ENCODE assay signal across 8 cellular contexts in the genomic region with DNA sequence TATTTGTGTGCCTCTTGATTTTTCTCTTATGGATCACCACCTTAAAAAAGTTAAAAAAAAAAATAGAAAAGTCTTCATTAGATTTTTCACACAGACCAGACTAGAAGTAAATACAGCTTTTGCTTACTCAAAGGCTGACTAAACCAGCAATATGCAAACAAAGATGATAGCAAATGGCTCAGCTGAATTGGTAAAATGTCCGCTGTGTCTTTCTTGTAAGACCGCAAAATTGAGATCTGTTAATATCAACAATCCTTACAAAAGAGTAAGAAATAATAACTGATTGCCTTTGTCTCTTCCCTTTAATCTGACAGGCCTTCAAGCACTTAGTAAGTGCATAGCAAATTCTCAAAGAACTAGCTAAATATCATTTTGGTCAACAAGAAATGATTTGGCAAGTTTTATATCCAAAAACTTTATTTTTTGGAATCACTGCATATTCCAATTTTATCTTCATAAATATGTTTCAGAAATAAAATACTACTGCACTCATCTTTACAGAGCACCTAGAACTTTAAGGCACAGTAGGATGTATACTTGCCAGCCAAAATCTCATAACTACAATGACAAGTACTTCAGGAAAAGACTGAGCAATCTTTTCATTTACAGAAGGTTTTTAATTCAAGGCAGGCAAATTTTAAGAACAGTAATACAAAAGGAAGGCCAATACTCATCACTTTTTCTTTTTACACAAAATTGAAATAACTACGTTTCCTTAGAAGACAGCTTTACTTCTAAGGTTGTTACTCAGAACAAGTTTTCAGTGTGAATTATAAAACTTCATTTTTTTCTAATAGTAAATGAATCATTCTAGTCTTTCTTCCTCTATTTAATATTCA. TPM values are rescaled to one million over a fixed set of nuclear protein-coding genes. Genes with fewer than 3 reads are reported as not detected.
DNase-seq lines count a peak whose midpoint lies in the region; ATAC-seq, FAIRE-seq and TF ChIP-seq lines count a peak whose summit lies in the region.

No MANE protein-coding gene starts in this region.

- H4K20me1 ChIP-seq in KMS-11 (ENCODE audit: insufficient read depth) (no peaks in the 10 kb centered on the region), GM12878 (ENCODE audit: control insufficient read depth, insufficient read depth) (no peaks in the 10 kb centered on the region)

- TF ChIP-seq RAD21 in GM12878 (IDR thresholded peaks at IDR 0.05; ENCODE audit: insufficient read depth, low read depth, low read length), result no peak

- H3K27ac Mint-ChIP-seq in CD4-positive, alpha-beta T cell, result peak overlapping the region; percentile 94
- peak overlapping the region; percentile 89 to 99 (median 98) for H3K27ac Mint-ChIP-seq in naive B cell

- intact Hi-C loops in CD4-positive, alpha-beta T cell (cut with DNase I, micrococcal nuclease), result loop anchor here (2.0 to 10.0 kb wide), 5 partner anchors 13 to 1257 kb away; a partner anchor contains a TSS
- intact Hi-C loops in GM12878 (cut with micrococcal nuclease; ENCODE audit: unreplicated experiment), result loop anchor here (2.0 to 5.0 kb wide), 5 partner anchors 13 to 43 kb away; a partner anchor contains a TSS

- H3K4me2 ChIP-seq in KMS-11, result peak overlapping the region; percentile 85
- peak overlapping the region; percentile 26 for H3K4me2 ChIP-seq in GM12878 (ENCODE audit: control insufficient read depth, insufficient read depth)

- CTCF ChIA-PET in CD4-positive, alpha-beta T cell (lab: Charles Lee), result interaction anchor here (0.8 to 4.4 kb wide), 8 partner anchors 9 to 43 kb away, joined by 3 to 29 read pairs (median 8); no protein-coding TSS in a partner anchor
- CTCF ChIA-PET in GM12878 (lab: Yijun Ruan, JAX), result interaction anchor here (0.8 to 10.8 kb wide), 8 partner anchors 12 to 49 kb away, joined by 4 to 129 read pairs (median 12); a partner anchor contains a TSS

- FAIRE-seq in GM12878 (lab: Jason Lieb, UNC) (no peak), HTR-8/SVneo (lab: Jason Lieb, UNC) (no peak)

- DNase-seq in CD4-positive, alpha-beta T cell, result no peak
- DNase-seq in GM12878 (ENCODE audit: low read depth, low spot score) (no peak), naive B cell (no peak), DMS 273 treated with DMSO at 0.1 percent for 48 hours (lab: John Stamatoyannopoulos, UW) (no peak), HTR-8/SVneo (ENCODE audit: insufficient read length, low spot score) (no peak)
- DNase-seq in activated CD4-positive, alpha-beta T cell treated with anti-CD3 and anti-CD28 coated beads, Interleukin-2, amount 50 U/mL, for 48 hours, result no peak

- SMC1A ChIA-PET in GM12878 (lab: Charles Lee; ENCODE audit: uncharacterized antibody, unreplicated experiment), result interaction anchor here (0.9 to 18.2 kb wide), 11 partner anchors 10 to 57 kb away, joined by 3 to 308 read pairs (median 14); no protein-coding TSS in a partner anchor

- no peaks in the 10 kb centered on the region for H3K27me3 Mint-ChIP-seq in CD4-positive, alpha-beta T cell
- no peaks in the 10 kb centered on the region for H3K27me3 Mint-ChIP-seq in naive B cell

- no peak overlapping the region for H2AFZ ChIP-seq in KMS-11 (ENCODE audit: low read depth)
- H2AFZ ChIP-seq in GM12878 (ENCODE audit: control insufficient read depth, low read depth, low read length), result no peak overlapping the region

- POLR2A ChIA-PET in CD4-positive, alpha-beta T cell (lab: Charles Lee), result interaction anchor here (0.6 to 9.3 kb wide), 22 partner anchors 11 to 1254 kb away, joined by 3 to 152 read pairs (median 6); a partner anchor contains a TSS
- POLR2A ChIA-PET in GM12878 (lab: Charles Lee), result interaction anchor here (0.9 to 3.8 kb wide), 10 partner anchors 9 to 50 kb away, joined by 4 to 25 read pairs (median 8); a partner anchor contains a TSS

- in situ Hi-C loops in GM12878 (cut with MboI), result no loop called here

- TF ChIP-seq CTCF in CD4-positive, alpha-beta T cell (IDR thresholded peaks at IDR 0.05), result no peak
- TF ChIP-seq CTCF in KMS-11 (conservative IDR thresholded peaks at IDR 0.05; ENCODE audit: low read depth, low read length) (no peak), GM12878 (IDR thresholded peaks at IDR 0.05 in 2 of 3, conservative IDR thresholded peaks at IDR 0.05 in 1 of 3; ENCODE audit: control insufficient read depth in 2 of 3, extremely low read depth in 1 of 3, insufficient read depth in 1 of 3, low read depth in 3 of 3, low read length in 3 of 3) (no peak)

- H3K4me1 ChIP-seq in KMS-11 (ENCODE audit: low read depth, poor library complexity, severe bottlenecking), result peaks cover 53% of the 10 kb centered on the region
- H3K4me1 ChIP-seq in GM12878 (ENCODE audit: control insufficient read depth, insufficient read depth, low read length), result peaks cover 7% of the 10 kb centered on the region

- WGBS in GM12878 (ENCODE audit: insufficient coverage, insufficient replicate concordance, low lambda C conversion rate, missing lambda C conversion rate), result 3% methylated on average over 3 of the region's 3 CpGs

- H3K36me3 Mint-ChIP-seq in CD4-positive, alpha-beta T cell (ENCODE audit: low read depth), result peaks cover 39% of the 10 kb centered on the region
- peaks cover 0 to 4% of the 10 kb centered on the region in 2 donors for H3K36me3 Mint-ChIP-seq in naive B cell

- H3K4me1 Mint-ChIP-seq in CD4-positive, alpha-beta T cell (ENCODE audit: low read depth), result peaks cover 53% of the 10 kb centered on the region
- peaks cover 42 to 48% (median 43%) of the 10 kb centered on the region in 3 donors for H3K4me1 Mint-ChIP-seq in naive B cell

- BruUV-seq in GM12878 (replicated peaks; lab: Mats Ljungman, UMichigan), result TSS peak; percentile 96

- H3K4me3 ChIP-seq in KMS-11 (IDR thresholded peaks at IDR 0.05; ENCODE audit: insufficient read depth, low read depth, low read length) (no peak overlapping the region), GM12878 (peak overlapping the region; percentile 90)

- no peaks in the 10 kb centered on the region for H3K9me3 ChIP-seq in CD4-positive, alpha-beta T cell (ENCODE audit: control insufficient read depth, low read length)
- H3K9me3 ChIP-seq in GM12878 (replicated peaks; ENCODE audit: control insufficient read depth, insufficient read depth, low read length), result no peaks in the 10 kb centered on the region

- ATAC-seq in CD4-positive, alpha-beta T cell (ENCODE audit: poor library complexity), result no peak
- ATAC-seq in GM12878 (peak; percentile 14), naive B cell (ENCODE audit: low read depth in 2 of 2) (no peak), HG03439 (IDR thresholded peaks at IDR 0.05; ENCODE audit: unreplicated experiment) (no peak)

- peak overlapping the region; percentile 94 for H3K4me3 Mint-ChIP-seq in CD4-positive, alpha-beta T cell
- peak overlapping the region; percentile 89 to 97 (median 92) for H3K4me3 Mint-ChIP-seq in naive B cell

- H3K9me3 Mint-ChIP-seq in CD4-positive, alpha-beta T cell, result no peaks in the 10 kb centered on the region
- no peaks in the 10 kb centered on the region for H3K9me3 Mint-ChIP-seq in naive B cell

- TF ChIP-seq EP300 in GM12878 (IDR thresholded peaks at IDR 0.05; ENCODE audit: borderline replicate concordance in 1 of 2, control insufficient read depth in 1 of 2, low read depth in 2 of 2, low read length in 2 of 2), result no peak

- peak overlapping the region; percentile 58 for H3K27ac ChIP-seq in CD4-positive, alpha-beta T cell (ENCODE audit: low read depth, low read length)
- H3K27ac ChIP-seq in KMS-11 (peak overlapping the region; percentile 97), GM12878 (ENCODE audit: control insufficient read depth, insufficient read depth) (peak overlapping the region; percentile 100)

- TF ChIP-seq POLR2A in GM12878 (IDR thresholded peaks at IDR 0.05; ENCODE audit: low read depth, low read length), result no peak

- RAD21 ChIA-PET in GM12878 (lab: Charles Lee; ENCODE audit: unreplicated experiment), result interaction anchor here (0.7 to 6.2 kb wide), 16 partner anchors 11 to 199 kb away, joined by 3 to 61 read pairs (median 8); no protein-coding TSS in a partner anchor

- H3K27me3 ChIP-seq in CD4-positive, alpha-beta T cell (ENCODE audit: control insufficient read depth, insufficient read depth, low read length), result no peaks in the 10 kb centered on the region
- H3K27me3 ChIP-seq in KMS-11 (ENCODE audit: insufficient read depth, low read depth), result no peaks in the 10 kb centered on the region
- no peaks in the 10 kb centered on the region for H3K27me3 ChIP-seq in GM12878 (replicated peaks in 1 of 2; ENCODE audit: control insufficient read depth in 2 of 2, insufficient read depth in 2 of 2, low read length in 1 of 2)

- no peaks in the 10 kb centered on the region for H3K36me3 ChIP-seq in KMS-11 (ENCODE audit: insufficient read depth)
- no peaks in the 10 kb centered on the region for H3K36me3 ChIP-seq in GM12878 (ENCODE audit: control insufficient read depth in 2 of 2, insufficient read depth in 2 of 2, low read length in 1 of 2)

- H3K79me2 ChIP-seq in KMS-11 (ENCODE audit: insufficient read depth, low read depth), result peaks cover 94% of the 10 kb centered on the region
- H3K79me2 ChIP-seq in GM12878 (ENCODE audit: control insufficient read depth, insufficient read depth, low read length), result peaks cover 80% of the 10 kb centered on the region

- peak overlapping the region; percentile 96 for H3K9ac ChIP-seq in KMS-11
- H3K9ac ChIP-seq in GM12878 (ENCODE audit: control insufficient read depth, insufficient read depth, low read length), result peak overlapping the region; percentile 86

RNA-seq across cellular contexts. Expression of a gene that starts 1.2 kb away (rescaled TPM):
- 100 to 1,000 TPM; 354 to 358 TPM for total RNA-seq in CD4-positive, alpha-beta T cell
- 78.0 and 86.2 TPM in 2 replicates for total RNA-seq in GM12878 (2013; cell fraction: nucleolus; rRNA removed)
- total RNA-seq in GM12878 (2014; rRNA removed) (45.7 and 49.2 TPM in 2 replicates), GM12878 (2014; rRNA removed; fragmentation: Illumina TruSeq; extraction: Trizol) (55.1 and 59.4 TPM in 2 replicates), GM12878 (2021) (70.5 and 74.2 TPM in 2 replicates)
- polyA plus RNA-seq in GM12878 (2011; ENCODE audit: low read depth), result 22.7 TPM
- polyA plus RNA-seq in GM12878 (2011; rRNA removed) (83.5 and 97.6 TPM in 2 replicates), GM12878 (2014; fragmentation: Illumina TruSeq; extraction: Trizol) (91.6 and 118 TPM in 2 replicates), GM12878 (2014; fragmentation: Nextera tagmentation; extraction: Ambion mirVana) (10 to 100 TPM; 43.3 to 43.5 TPM), GM12878 (2014; rRNA removed) (46.8 and 47.9 TPM in 2 replicates), GM12878 (2016; fragmentation: Nextera tagmentation; extraction: Ambion mirVana) (10 to 100 TPM; 56.2 to 64.0 TPM), naive B cell (ENCODE audit: low read depth in 6 of 6) (100 to 1,000 TPM; 127 to 183 (median 144) TPM)
- 55.7 and 60.5 TPM in 2 replicates for polyA plus RNA-seq in GM12878 (2011; cell fraction: cytosol; rRNA removed)
- 49.6 and 50.3 TPM in 2 replicates for polyA plus RNA-seq in GM12878 (2011; cell fraction: nucleus; rRNA removed)
- 35.2 and 60.8 TPM in 2 replicates for polyA plus RNA-seq in GM12878 (2012)
- 93.0 and 151 TPM in 2 replicates for polyA minus RNA-seq in GM12878 (2011; rRNA and poly(A)+ RNA removed)
- 33.3 and 41.4 TPM in 2 replicates for polyA minus RNA-seq in GM12878 (2011; cell fraction: cytosol; rRNA and poly(A)+ RNA removed)
- polyA minus RNA-seq in GM12878 (2011; cell fraction: nucleus; rRNA and poly(A)+ RNA removed), result 49.9 and 69.4 TPM in 2 replicates

RNA-seq across cellular contexts. Expression of a gene that starts 43.3 kb away (rescaled TPM):
- 1 to 10 TPM; 6.9 to 7.4 TPM for total RNA-seq in CD4-positive, alpha-beta T cell
- total RNA-seq in GM12878 (2013; cell fraction: nucleolus; rRNA removed), result 8.1 and 8.3 TPM in 2 replicates
- total RNA-seq in GM12878 (2014; rRNA removed), result 7.4 and 11.8 TPM in 2 replicates
- 16.3 and 16.9 TPM in 2 replicates for total RNA-seq in GM12878 (2014; rRNA removed; fragmentation: Illumina TruSeq; extraction: Trizol)
- 8.3 and 8.8 TPM in 2 replicates for total RNA-seq in GM12878 (2021)
- polyA plus RNA-seq in GM12878 (2011; ENCODE audit: low read depth), result 6.1 TPM
- 15.9 and 26.4 TPM in 2 replicates for polyA plus RNA-seq in GM12878 (2011; rRNA removed)
- polyA plus RNA-seq in GM12878 (2011; cell fraction: cytosol; rRNA removed), result 4.3 and 4.4 TPM in 2 replicates
- polyA plus RNA-seq in GM12878 (2011; cell fraction: nucleus; rRNA removed), result 8.1 and 10.3 TPM in 2 replicates
- 9.5 and 12.1 TPM in 2 replicates for polyA plus RNA-seq in GM12878 (2012)
- 21.6 and 23.3 TPM in 2 replicates for polyA plus RNA-seq in GM12878 (2014; fragmentation: Illumina TruSeq; extraction: Trizol)
- polyA plus RNA-seq in GM12878 (2014; fragmentation: Nextera tagmentation; extraction: Ambion mirVana), result 10 to 100 TPM in 1 of 2 experiments, 1 to 10 TPM in 1; 9.7 to 12.5 TPM
- 9.7 and 13.2 TPM in 2 replicates for polyA plus RNA-seq in GM12878 (2014; rRNA removed)
- polyA plus RNA-seq in GM12878 (2016; fragmentation: Nextera tagmentation; extraction: Ambion mirVana), result 10 to 100 TPM; 15.3 to 16.1 TPM
- 2.6 and 2.9 TPM in 2 replicates for polyA minus RNA-seq in GM12878 (2011; rRNA and poly(A)+ RNA removed)
- polyA minus RNA-seq in GM12878 (2011; cell fraction: cytosol; rRNA and poly(A)+ RNA removed), result 3.3 and 3.7 TPM in 2 replicates
- polyA minus RNA-seq in GM12878 (2011; cell fraction: nucleus; rRNA and poly(A)+ RNA removed), result 2.3 and 5.4 TPM in 2 replicates
- 1 to 10 TPM; 3.8 to 4.7 (median 4.2) TPM for polyA plus RNA-seq in naive B cell (ENCODE audit: low read depth in 6 of 6)

Comparison
In these comparisons a context has a peak if more than half of its experiments do, and no peak if none do; other contexts are left out.
1. RNA of a gene that starts 1.2 kb away (total RNA-seq): 354 to 358 TPM in CD4-positive, alpha-beta T cell; 45.7 to 86.2 TPM in GM12878; every median in the first group is over 4 times any median in the second.
2. Peak in every context shown above with its lines, with median percentiles within 50 percentile points of each other: H3K27ac ChIP-seq.